1 cellular context compared by ENCODE assay signal in the genomic region with DNA sequence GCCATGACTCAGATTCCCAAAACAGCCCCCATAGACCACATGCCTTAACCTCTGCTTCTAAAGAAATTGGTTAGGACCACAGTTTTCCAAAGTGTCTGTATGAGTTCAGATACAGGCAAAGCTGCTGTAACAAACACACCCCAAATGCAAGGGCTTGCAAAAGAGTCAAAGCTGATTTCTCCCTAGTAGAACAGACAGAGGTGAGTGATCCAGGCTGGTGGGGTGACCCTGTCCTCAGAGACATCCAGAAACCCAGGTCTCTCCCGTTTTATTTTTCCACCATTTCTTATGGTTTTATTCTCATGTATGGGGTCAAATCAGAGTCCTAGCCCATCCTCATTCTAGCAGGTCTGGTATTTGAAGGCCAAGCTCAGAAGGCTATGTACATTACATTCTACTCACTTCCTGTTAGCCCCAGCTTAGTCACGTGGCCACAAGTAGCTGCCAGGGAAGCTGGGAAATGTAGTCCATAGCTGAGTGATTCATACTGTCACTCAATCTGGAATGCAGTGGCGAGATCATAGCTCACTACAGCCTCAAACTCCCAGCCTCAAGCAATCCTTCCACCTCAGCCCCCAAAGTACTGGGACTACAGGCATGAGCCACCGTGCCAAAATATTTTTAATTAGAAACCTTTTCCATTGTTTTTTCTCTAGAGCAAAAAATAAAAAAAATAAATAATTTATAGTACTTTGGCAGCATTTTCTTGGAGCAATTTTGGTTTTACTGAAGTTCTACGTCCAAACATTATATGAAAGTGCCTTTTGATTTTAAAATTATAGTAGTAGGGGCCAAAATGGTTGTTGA.
TF ChIP-seq lines count a peak whose summit lies in the region.

No MANE protein-coding gene starts in this region.

TF ChIP-seq in K562, 482 proteins besides CTCF, POLR2A, EP300 and RAD21 (continued from another document and continues in another):
- TF ChIP-seq, protein P1, sequence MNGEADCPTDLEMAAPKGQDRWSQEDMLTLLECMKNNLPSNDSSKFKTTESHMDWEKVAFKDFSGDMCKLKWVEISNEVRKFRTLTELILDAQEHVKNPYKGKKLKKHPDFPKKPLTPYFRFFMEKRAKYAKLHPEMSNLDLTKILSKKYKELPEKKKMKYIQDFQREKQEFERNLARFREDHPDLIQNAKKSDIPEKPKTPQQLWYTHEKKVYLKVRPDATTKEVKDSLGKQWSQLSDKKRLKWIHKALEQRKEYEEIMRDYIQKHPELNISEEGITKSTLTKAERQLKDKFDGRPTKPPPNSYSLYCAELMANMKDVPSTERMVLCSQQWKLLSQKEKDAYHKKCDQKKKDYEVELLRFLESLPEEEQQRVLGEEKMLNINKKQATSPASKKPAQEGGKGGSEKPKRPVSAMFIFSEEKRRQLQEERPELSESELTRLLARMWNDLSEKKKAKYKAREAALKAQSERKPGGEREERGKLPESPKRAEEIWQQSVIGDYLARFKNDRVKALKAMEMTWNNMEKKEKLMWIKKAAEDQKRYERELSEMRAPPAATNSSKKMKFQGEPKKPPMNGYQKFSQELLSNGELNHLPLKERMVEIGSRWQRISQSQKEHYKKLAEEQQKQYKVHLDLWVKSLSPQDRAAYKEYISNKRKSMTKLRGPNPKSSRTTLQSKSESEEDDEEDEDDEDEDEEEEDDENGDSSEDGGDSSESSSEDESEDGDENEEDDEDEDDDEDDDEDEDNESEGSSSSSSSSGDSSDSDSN (IDR thresholded peaks at IDR 0.05; ENCODE audit: borderline replicate concordance in 1 of 2, low read depth in 2 of 2, low read length in 2 of 2) = no peak
- TF ChIP-seq, protein P2, sequence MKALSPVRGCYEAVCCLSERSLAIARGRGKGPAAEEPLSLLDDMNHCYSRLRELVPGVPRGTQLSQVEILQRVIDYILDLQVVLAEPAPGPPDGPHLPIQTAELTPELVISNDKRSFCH (CRISPR knock-in tag; IDR thresholded peaks at IDR 0.05) = no peak
- TF ChIP-seq, protein P2 (tag; IDR thresholded peaks at IDR 0.05) = no peak
- no peak for TF ChIP-seq SRSF3 (IDR thresholded peaks at IDR 0.05; ENCODE audit: insufficient read depth, low read length)
- TF ChIP-seq ZNF830 (CRISPR knock-in tag; IDR thresholded peaks at IDR 0.05) = no peak
- no peak for TF ChIP-seq ZNF23 (CRISPR knock-in tag; IDR thresholded peaks at IDR 0.05)
- no peak for TF ChIP-seq ZFPM2 (CRISPR knock-in tag; IDR thresholded peaks at IDR 0.05)
- no peak for TF ChIP-seq ZNF274 (IDR thresholded peaks at IDR 0.05; ENCODE audit: borderline replicate concordance, low read depth, low read length)
- no peak for TF ChIP-seq HLTF (IDR thresholded peaks at IDR 0.05)
- no peak for TF ChIP-seq NCOA1 (IDR thresholded peaks at IDR 0.05; ENCODE audit: low read depth)
- TF ChIP-seq, protein P3, sequence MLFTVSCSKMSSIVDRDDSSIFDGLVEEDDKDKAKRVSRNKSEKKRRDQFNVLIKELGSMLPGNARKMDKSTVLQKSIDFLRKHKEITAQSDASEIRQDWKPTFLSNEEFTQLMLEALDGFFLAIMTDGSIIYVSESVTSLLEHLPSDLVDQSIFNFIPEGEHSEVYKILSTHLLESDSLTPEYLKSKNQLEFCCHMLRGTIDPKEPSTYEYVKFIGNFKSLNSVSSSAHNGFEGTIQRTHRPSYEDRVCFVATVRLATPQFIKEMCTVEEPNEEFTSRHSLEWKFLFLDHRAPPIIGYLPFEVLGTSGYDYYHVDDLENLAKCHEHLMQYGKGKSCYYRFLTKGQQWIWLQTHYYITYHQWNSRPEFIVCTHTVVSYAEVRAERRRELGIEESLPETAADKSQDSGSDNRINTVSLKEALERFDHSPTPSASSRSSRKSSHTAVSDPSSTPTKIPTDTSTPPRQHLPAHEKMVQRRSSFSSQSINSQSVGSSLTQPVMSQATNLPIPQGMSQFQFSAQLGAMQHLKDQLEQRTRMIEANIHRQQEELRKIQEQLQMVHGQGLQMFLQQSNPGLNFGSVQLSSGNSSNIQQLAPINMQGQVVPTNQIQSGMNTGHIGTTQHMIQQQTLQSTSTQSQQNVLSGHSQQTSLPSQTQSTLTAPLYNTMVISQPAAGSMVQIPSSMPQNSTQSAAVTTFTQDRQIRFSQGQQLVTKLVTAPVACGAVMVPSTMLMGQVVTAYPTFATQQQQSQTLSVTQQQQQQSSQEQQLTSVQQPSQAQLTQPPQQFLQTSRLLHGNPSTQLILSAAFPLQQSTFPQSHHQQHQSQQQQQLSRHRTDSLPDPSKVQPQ (CRISPR knock-in tag; IDR thresholded peaks at IDR 0.05; ENCODE audit: borderline replicate concordance) = no peak
- no peak for TF ChIP-seq ZNF76 (CRISPR knock-in tag; IDR thresholded peaks at IDR 0.05; ENCODE audit: borderline replicate concordance)
- TF ChIP-seq ZNF311 (CRISPR knock-in tag; IDR thresholded peaks at IDR 0.05) = no peak
- TF ChIP-seq CSDE1 (IDR thresholded peaks at IDR 0.05) = no peak
- peak; percentile 79 for TF ChIP-seq MEIS2 (IDR thresholded peaks at IDR 0.05; ENCODE audit: partially characterized antibody)
- peak; percentile 85 to 88 for TF ChIP-seq SIX5 (IDR thresholded peaks at IDR 0.05; ENCODE audit: borderline replicate concordance in 1 of 2, insufficient read depth in 1 of 2, low read depth in 1 of 2, low read length in 2 of 2)
- TF ChIP-seq BACH1 (tag; IDR thresholded peaks at IDR 0.05) = no peak
- TF ChIP-seq, protein P4, sequence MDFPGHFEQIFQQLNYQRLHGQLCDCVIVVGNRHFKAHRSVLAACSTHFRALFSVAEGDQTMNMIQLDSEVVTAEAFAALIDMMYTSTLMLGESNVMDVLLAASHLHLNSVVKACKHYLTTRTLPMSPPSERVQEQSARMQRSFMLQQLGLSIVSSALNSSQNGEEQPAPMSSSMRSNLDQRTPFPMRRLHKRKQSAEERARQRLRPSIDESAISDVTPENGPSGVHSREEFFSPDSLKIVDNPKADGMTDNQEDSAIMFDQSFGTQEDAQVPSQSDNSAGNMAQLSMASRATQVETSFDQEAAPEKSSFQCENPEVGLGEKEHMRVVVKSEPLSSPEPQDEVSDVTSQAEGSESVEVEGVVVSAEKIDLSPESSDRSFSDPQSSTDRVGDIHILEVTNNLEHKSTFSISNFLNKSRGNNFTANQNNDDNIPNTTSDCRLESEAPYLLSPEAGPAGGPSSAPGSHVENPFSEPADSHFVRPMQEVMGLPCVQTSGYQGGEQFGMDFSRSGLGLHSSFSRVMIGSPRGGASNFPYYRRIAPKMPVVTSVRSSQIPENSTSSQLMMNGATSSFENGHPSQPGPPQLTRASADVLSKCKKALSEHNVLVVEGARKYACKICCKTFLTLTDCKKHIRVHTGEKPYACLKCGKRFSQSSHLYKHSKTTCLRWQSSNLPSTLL (IDR thresholded peaks at IDR 0.05) = no peak
- TF ChIP-seq SPI1 (IDR thresholded peaks at IDR 0.05; ENCODE audit: borderline replicate concordance, low read depth, low read length) = peak; percentile 81; the same call in 1 of the 2 replicates
- no peak for TF ChIP-seq TCF3 (CRISPR knock-in tag; IDR thresholded peaks at IDR 0.05)
- no peak for TF ChIP-seq ZNF316 (IDR thresholded peaks at IDR 0.05)
- TF ChIP-seq CHCHD3 (CRISPR knock-in tag; IDR thresholded peaks at IDR 0.05) = no peak
- TF ChIP-seq RFX5 (IDR thresholded peaks at IDR 0.05; ENCODE audit: low read depth, low read length) = no peak
- no peak for TF ChIP-seq SRSF9 (IDR thresholded peaks at IDR 0.05; ENCODE audit: borderline replicate concordance, low read depth, low read length)
- TF ChIP-seq, protein P5, sequence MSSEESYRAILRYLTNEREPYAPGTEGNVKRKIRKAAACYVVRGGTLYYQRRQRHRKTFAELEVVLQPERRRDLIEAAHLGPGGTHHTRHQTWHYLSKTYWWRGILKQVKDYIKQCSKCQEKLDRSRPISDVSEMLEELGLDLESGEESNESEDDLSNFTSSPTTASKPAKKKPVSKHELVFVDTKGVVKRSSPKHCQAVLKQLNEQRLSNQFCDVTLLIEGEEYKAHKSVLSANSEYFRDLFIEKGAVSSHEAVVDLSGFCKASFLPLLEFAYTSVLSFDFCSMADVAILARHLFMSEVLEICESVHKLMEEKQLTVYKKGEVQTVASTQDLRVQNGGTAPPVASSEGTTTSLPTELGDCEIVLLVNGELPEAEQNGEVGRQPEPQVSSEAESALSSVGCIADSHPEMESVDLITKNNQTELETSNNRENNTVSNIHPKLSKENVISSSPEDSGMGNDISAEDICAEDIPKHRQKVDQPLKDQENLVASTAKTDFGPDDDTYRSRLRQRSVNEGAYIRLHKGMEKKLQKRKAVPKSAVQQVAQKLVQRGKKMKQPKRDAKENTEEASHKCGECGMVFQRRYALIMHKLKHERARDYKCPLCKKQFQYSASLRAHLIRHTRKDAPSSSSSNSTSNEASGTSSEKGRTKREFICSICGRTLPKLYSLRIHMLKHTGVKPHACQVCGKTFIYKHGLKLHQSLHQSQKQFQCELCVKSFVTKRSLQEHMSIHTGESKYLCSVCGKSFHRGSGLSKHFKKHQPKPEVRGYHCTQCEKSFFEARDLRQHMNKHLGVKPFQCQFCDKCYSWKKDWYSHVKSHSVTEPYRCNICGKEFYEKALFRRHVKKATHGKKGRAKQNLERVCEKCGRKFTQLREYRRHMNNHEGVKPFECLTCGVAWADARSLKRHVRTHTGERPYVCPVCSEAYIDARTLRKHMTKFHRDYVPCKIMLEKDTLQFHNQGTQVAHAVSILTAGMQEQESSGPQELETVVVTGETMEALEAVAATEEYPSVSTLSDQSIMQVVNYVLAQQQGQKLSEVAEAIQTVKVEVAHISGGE (CRISPR knock-in tag; IDR thresholded peaks at IDR 0.05) = peak in 1 of 3 experiments; percentile 61; a peak in 2 of 6 replicates
- no peak for TF ChIP-seq PHB (CRISPR knock-in tag; IDR thresholded peaks at IDR 0.05)
- TF ChIP-seq, protein P6, sequence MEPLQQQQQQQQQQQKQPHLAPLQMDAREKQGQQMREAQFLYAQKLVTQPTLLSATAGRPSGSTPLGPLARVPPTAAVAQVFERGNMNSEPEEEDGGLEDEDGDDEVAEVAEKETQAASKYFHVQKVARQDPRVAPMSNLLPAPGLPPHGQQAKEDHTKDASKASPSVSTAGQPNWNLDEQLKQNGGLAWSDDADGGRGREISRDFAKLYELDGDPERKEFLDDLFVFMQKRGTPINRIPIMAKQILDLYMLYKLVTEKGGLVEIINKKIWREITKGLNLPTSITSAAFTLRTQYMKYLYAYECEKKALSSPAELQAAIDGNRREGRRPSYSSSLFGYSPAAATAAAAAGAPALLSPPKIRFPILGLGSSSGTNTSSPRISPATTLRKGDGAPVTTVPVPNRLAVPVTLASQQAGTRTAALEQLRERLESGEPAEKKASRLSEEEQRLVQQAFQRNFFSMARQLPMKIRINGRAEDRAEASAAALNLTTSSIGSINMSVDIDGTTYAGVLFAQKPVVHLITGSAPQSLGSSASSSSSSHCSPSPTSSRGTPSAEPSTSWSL (CRISPR knock-in tag; IDR thresholded peaks at IDR 0.05; ENCODE audit: borderline replicate concordance) = no peak
- TF ChIP-seq ZNF551 (CRISPR knock-in tag; IDR thresholded peaks at IDR 0.05) = no peak
- TF ChIP-seq HDAC2 (IDR thresholded peaks at IDR 0.05) = no peak
- TF ChIP-seq ZNF766 (CRISPR knock-in tag; conservative IDR thresholded peaks at IDR 0.05) = no peak
- TF ChIP-seq SMARCA4 (IDR thresholded peaks at IDR 0.05) = no peak
- no peak for TF ChIP-seq NR2F6 (CRISPR knock-in tag; IDR thresholded peaks at IDR 0.05)
- TF ChIP-seq, protein P7, sequence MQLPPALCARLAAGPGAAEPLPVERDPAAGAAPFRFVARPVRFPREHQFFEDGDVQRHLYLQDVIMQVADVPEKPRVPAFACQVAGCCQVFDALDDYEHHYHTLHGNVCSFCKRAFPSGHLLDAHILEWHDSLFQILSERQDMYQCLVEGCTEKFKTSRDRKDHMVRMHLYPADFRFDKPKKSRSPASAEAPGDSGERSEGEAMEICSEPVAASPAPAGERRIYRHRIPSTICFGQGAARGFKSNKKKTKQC (CRISPR knock-in tag; IDR thresholded peaks at IDR 0.05) = no peak
- peak; percentile 79 for TF ChIP-seq CBFA2T2 (conservative IDR thresholded peaks at IDR 0.05)
- TF ChIP-seq, protein P8, sequence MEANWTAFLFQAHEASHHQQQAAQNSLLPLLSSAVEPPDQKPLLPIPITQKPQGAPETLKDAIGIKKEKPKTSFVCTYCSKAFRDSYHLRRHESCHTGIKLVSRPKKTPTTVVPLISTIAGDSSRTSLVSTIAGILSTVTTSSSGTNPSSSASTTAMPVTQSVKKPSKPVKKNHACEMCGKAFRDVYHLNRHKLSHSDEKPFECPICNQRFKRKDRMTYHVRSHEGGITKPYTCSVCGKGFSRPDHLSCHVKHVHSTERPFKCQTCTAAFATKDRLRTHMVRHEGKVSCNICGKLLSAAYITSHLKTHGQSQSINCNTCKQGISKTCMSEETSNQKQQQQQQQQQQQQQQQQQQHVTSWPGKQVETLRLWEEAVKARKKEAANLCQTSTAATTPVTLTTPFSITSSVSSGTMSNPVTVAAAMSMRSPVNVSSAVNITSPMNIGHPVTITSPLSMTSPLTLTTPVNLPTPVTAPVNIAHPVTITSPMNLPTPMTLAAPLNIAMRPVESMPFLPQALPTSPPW (CRISPR knock-in tag; IDR thresholded peaks at IDR 0.05) = peak; percentile 21; the same call in 1 of the 2 replicates
- TF ChIP-seq ZNF431 (CRISPR knock-in tag; IDR thresholded peaks at IDR 0.05) = no peak
- no peak for TF ChIP-seq NCOA6 (IDR thresholded peaks at IDR 0.05)
- TF ChIP-seq, protein P9, sequence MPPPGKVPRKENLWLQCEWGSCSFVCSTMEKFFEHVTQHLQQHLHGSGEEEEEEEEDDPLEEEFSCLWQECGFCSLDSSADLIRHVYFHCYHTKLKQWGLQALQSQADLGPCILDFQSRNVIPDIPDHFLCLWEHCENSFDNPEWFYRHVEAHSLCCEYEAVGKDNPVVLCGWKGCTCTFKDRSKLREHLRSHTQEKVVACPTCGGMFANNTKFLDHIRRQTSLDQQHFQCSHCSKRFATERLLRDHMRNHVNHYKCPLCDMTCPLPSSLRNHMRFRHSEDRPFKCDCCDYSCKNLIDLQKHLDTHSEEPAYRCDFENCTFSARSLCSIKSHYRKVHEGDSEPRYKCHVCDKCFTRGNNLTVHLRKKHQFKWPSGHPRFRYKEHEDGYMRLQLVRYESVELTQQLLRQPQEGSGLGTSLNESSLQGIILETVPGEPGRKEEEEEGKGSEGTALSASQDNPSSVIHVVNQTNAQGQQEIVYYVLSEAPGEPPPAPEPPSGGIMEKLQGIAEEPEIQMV (tag; conservative IDR thresholded peaks at IDR 0.05; ENCODE audit: low read depth) = no peak
- TF ChIP-seq, protein P10, sequence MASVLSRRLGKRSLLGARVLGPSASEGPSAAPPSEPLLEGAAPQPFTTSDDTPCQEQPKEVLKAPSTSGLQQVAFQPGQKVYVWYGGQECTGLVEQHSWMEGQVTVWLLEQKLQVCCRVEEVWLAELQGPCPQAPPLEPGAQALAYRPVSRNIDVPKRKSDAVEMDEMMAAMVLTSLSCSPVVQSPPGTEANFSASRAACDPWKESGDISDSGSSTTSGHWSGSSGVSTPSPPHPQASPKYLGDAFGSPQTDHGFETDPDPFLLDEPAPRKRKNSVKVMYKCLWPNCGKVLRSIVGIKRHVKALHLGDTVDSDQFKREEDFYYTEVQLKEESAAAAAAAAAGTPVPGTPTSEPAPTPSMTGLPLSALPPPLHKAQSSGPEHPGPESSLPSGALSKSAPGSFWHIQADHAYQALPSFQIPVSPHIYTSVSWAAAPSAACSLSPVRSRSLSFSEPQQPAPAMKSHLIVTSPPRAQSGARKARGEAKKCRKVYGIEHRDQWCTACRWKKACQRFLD (CRISPR knock-in tag; IDR thresholded peaks at IDR 0.05) = peak; percentile 62; the same call in 1 of the 2 replicates
- TF ChIP-seq, protein P11, sequence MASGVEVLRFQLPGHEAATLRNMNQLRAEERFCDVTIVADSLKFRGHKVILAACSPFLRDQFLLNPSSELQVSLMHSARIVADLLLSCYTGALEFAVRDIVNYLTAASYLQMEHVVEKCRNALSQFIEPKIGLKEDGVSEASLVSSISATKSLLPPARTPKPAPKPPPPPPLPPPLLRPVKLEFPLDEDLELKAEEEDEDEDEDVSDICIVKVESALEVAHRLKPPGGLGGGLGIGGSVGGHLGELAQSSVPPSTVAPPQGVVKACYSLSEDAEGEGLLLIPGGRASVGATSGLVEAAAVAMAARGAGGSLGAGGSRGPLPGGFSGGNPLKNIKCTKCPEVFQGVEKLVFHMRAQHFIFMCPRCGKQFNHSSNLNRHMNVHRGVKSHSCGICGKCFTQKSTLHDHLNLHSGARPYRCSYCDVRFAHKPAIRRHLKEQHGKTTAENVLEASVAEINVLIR (CRISPR knock-in tag; IDR thresholded peaks at IDR 0.05) = no peak
